In the genomic region with DNA sequence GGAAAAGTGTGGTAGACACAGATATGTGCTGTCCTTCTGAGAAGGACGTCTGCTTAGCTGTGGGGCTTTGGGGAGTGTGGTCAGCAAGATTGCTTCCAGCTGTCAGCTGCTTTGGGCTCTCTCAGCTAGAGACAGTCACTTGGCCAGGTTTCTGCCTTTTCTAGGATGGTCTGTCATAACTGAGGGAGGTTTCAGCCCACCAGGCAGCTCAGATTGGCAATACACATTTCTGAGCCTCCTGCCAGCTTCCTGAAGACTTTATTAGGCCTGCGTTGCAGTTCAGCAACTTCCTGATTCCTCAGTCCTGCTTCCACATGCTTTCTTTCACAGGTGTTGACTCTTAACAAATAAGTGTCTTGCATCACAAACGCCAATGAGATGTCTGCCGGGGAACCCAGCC, we compare ENCODE assay signal across 15 cellular contexts.
DNase-seq lines count a peak whose midpoint lies in the region; TF ChIP-seq lines count a peak whose summit lies in the region.
"Had no signal": no experiment of that assay in that cellular context is flagged by ENCODE, and none has a peak within 500 bp of the region (broad histone marks: within the 10 kb centered on the region; RNA-seq: fewer than 3 reads in every experiment).

No MANE protein-coding gene starts in this region.

- H3K9me3 ChIP-seq in prostate gland, result no peaks in the 10 kb centered on the region
- H3K9me3 ChIP-seq: ovary had no signal

- intact Hi-C loops in prostate gland (cut with DNase I) (no loop called here), dorsolateral prefrontal cortex (cut with DNase I) (no loop called here)

- no peak for TF ChIP-seq POLR2A in prostate gland (IDR thresholded peaks at IDR 0.05)

- WGBS in prostate gland, result 13% methylated on average over 4 of the region's 4 CpGs

- H3K4me1 ChIP-seq in prostate gland (replicated peaks), result no peaks in the 10 kb centered on the region

- no peaks in the 10 kb centered on the region for H3K27me3 ChIP-seq in prostate gland (replicated peaks; ENCODE audit: insufficient read depth)
- no peaks in the 10 kb centered on the region for H3K27me3 ChIP-seq in dorsolateral prefrontal cortex
- H3K27me3 ChIP-seq: ovary had no signal

- no peaks in the 10 kb centered on the region for H3K36me3 ChIP-seq in prostate gland
- H3K36me3 ChIP-seq: ovary had no signal

- H3K4me3 ChIP-seq in prostate gland, result no peak overlapping the region
- H3K4me3 ChIP-seq in dorsolateral prefrontal cortex, result no peak overlapping the region
- H3K4me3 ChIP-seq: ovary had no signal

- H3K27ac ChIP-seq in RWPE1 (no peak overlapping the region), epithelial cell of prostate (peak overlapping the region; percentile 75), prostate gland (peak overlapping the region; percentile 45 to 56), dorsolateral prefrontal cortex (peak overlapping the region in 3 of 59 donors; percentile 5 to 21 (median 19))
- H3K27ac ChIP-seq: HL-60, ovary had no signal

- CTCF ChIA-PET in RWPE1 (lab: Yijun Ruan, JAX), result no interaction called here

- POLR2A ChIA-PET in RWPE1 (lab: Yijun Ruan, JAX; ENCODE audit: low non-redundant PET), result no interaction called here

- DNase-seq in GM03348 (ENCODE audit: low spot score) (peak; percentile 4), RWPE1 (ENCODE audit: low spot score) (peak; percentile 3), epithelial cell of prostate (ENCODE audit: low read depth, low spot score) (peak; percentile 64), prostate gland (ENCODE audit: low spot score) (peak; percentile 83), NCI-H1930 (lab: John Stamatoyannopoulos, UW) (no peak), dorsolateral prefrontal cortex (no peak)
- DNase-seq in activated naive CD4-positive, alpha-beta T cell treated with anti-CD3 and anti-CD28 coated beads, Interleukin-2, amount 50 U/mL, for 16 hours, result no peak
- DNase-seq: activated gamma-delta T cell treated with Interleukin-2 at 50 U/mL for 16 hours; C1 segment of cervical spinal cord; effector CD4-positive, alpha-beta T cell; foreskin melanocyte; NCI-H2029 treated with DMSO at 0.1 percent for 48 hours; ovary; stimulated activated CD4-positive, alpha-beta T cell treated with anti-CD3 and anti-CD28 coated beads, Interleukin-15, amount 100 ng/mL, for 24 hours had no signal

- no peak for TF ChIP-seq CTCF in RWPE1 (conservative IDR thresholded peaks at IDR 0.05; ENCODE audit: low read depth)
- no peak for TF ChIP-seq CTCF in prostate gland (IDR thresholded peaks at IDR 0.05)
- TF ChIP-seq CTCF in dorsolateral prefrontal cortex (IDR thresholded peaks at IDR 0.05 in 54 of 56, conservative IDR thresholded peaks at IDR 0.05 in 2 of 56; ENCODE audit: low read depth in 1 of 56, partially characterized antibody in 56 of 56), result no peak

Comparison
In these comparisons a context has a peak if more than half of its experiments do, and no peak if none do; other contexts are left out.
1. DNase-seq: peak in GM03348 (single experiment), RWPE1 (single experiment), epithelial cell of prostate (single experiment) and prostate gland (single experiment); none in NCI-H1930 (0 of 2), dorsolateral prefrontal cortex (0 of 10) and activated naive CD4-positive, alpha-beta T cell treated with anti-CD3 and anti-CD28 coated beads, Interleukin-2, amount 50 U/mL, for 16 hours (single experiment).